In the genomic region with DNA sequence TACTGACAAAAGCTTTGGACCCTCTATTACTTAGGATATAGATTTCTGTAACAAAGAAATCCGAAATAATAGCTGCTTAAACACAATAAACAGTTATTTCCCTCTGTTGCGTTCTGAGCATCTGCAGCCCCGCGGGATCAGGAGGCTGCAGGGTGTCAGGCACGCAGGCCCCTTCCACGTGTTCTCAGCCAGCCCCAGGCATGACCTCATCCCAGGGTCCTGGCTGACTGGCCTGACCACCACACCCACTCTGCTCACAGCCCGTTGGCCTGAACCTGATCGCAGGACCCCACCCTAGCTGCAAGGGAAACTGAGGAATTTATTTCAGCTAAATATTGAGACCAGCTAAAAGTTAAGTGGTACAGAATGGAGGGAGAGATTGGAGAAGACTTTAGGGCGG, we compare ENCODE assay signal across 19 cellular contexts. TPM values are rescaled to one million over a fixed set of nuclear protein-coding genes. Genes with fewer than 3 reads are reported as not detected.
"Had no signal": no experiment of that assay in that cellular context is flagged by ENCODE, and none has a peak within 500 bp of the region (broad histone marks: within the 10 kb centered on the region; RNA-seq: fewer than 3 reads in every experiment).

No MANE protein-coding gene starts in this region.

- DNase-seq: activated CD4-positive, alpha-beta memory T cell treated with anti-CD3 and anti-CD28 coated beads for 36 hours; activated CD4-positive, alpha-beta T cell treated with anti-CD3 and anti-CD28 coated beads for 4 hours; activated naive CD4-positive, alpha-beta T cell; activated T-cell treated with anti-CD3 and anti-CD28 coated beads for 4 hours; anterior cingulate cortex; cortex of kidney; effector CD4-positive, alpha-beta T cell; mesenchymal stem cell; mucosa of descending colon; nucleus accumbens; stimulated activated CD4-positive, alpha-beta T cell treated with anti-CD3 and anti-CD28 coated beads, Interleukin-2, amount 100 ng/mL, for 24 hours; trophoblast cell had no signal

- ATAC-seq: esophagus mucosa, gastroesophageal sphincter, mucosa of descending colon had no signal

- H3K36me3 ChIP-seq: gastroesophageal sphincter, vagina had no signal

- H3K4me1 ChIP-seq: gastroesophageal sphincter, vagina had no signal

- H3K27ac Mint-ChIP-seq: activated CD4-positive, alpha-beta memory T cell treated with anti-CD3 and anti-CD28 coated beads for 36 hours; nephron; stimulated activated naive CD8-positive, alpha-beta T cell treated with anti-CD3 and anti-CD28 coated beads, Interleukin-15, Interleukin-2, amounts not matched to agents 100 ng/mL and 50 ng/mL, for 24 hours; T-helper 2 cell treated with Interferon-gamma antibody and Interleukin-4, amounts not matched to agents 5 μg/mL and 100 μg/mL, for 36 hours had no signal

- H3K4me3 ChIP-seq: gastroesophageal sphincter, mucosa of descending colon, vagina had no signal

- H3K4me1 Mint-ChIP-seq: nephron had no signal

- H3K9me3 Mint-ChIP-seq: activated CD4-positive, alpha-beta memory T cell treated with anti-CD3 and anti-CD28 coated beads for 36 hours; nephron; stimulated activated naive CD8-positive, alpha-beta T cell treated with anti-CD3 and anti-CD28 coated beads, Interleukin-15, Interleukin-2, amounts not matched to agents 100 ng/mL and 50 ng/mL, for 24 hours; T-helper 2 cell treated with Interferon-gamma antibody and Interleukin-4, amounts not matched to agents 5 μg/mL and 100 μg/mL, for 36 hours had no signal

- H3K4me3 Mint-ChIP-seq: activated CD4-positive, alpha-beta memory T cell treated with anti-CD3 and anti-CD28 coated beads for 36 hours; nephron; stimulated activated naive CD8-positive, alpha-beta T cell treated with anti-CD3 and anti-CD28 coated beads, Interleukin-15, Interleukin-2, amounts not matched to agents 100 ng/mL and 50 ng/mL, for 24 hours; T-helper 2 cell treated with Interferon-gamma antibody and Interleukin-4, amounts not matched to agents 5 μg/mL and 100 μg/mL, for 36 hours had no signal

- H3K27ac ChIP-seq: gastroesophageal sphincter, vagina had no signal

- H3K27me3 Mint-ChIP-seq: activated CD4-positive, alpha-beta memory T cell treated with anti-CD3 and anti-CD28 coated beads for 36 hours; stimulated activated naive CD8-positive, alpha-beta T cell treated with anti-CD3 and anti-CD28 coated beads, Interleukin-15, Interleukin-2, amounts not matched to agents 100 ng/mL and 50 ng/mL, for 24 hours had no signal

- H3K27me3 ChIP-seq: gastroesophageal sphincter, vagina had no signal

- H3K36me3 Mint-ChIP-seq: activated CD4-positive, alpha-beta memory T cell treated with anti-CD3 and anti-CD28 coated beads for 36 hours had no signal

- FAIRE-seq: TTC549 had no signal

- H3K9me3 ChIP-seq: gastroesophageal sphincter, mucosa of descending colon, vagina had no signal

RNA-seq across cellular contexts. Expression of a gene that starts 10.7 kb away (rescaled TPM):
- total RNA-seq: activated CD4-positive, alpha-beta memory T cell treated with anti-CD3 and anti-CD28 coated beads for 36 hours; esophagus mucosa; vagina had no signal
